25 cellular contexts compared by ENCODE assay signal in the genomic region with DNA sequence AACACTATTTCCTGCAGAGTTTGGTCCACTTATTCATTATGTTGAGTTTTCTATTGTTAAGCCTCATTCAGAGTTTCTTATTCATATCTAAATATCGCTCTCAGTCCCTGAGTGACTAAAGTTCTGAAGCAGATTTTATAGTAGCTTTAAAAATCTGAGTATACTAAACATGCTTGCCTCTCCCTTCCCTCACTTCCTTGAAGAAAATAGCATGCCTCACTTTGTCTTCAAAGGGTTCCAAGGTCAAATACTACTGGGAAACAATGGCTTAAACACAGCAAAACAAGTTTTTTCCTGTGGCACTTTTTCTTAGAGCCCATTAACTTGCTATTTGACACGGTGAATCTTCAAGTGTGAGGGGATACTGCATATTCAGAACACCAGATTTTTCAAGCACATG. TPM values are rescaled to one million over a fixed set of nuclear protein-coding genes. Genes with fewer than 3 reads are reported as not detected.
"Had no signal": no experiment of that assay in that cellular context is flagged by ENCODE, and none has a peak within 500 bp of the region (broad histone marks: within the 10 kb centered on the region; RNA-seq: fewer than 3 reads in every experiment).

No MANE protein-coding gene starts in this region.

- H2AFZ ChIP-seq: PC-9 had no signal

- H3K4me3 Mint-ChIP-seq: activated CD4-positive, alpha-beta memory T cell treated with anti-CD3 and anti-CD28 coated beads for 36 hours; activated CD4-positive, alpha-beta T cell treated with anti-CD3 and anti-CD28 coated beads, Interleukin-2, amount 10 ng/mL, durations not matched to agents 7 days and 5 days; activated naive CD8-positive, alpha-beta T cell treated with anti-CD3 and anti-CD28 coated beads, Interleukin-2, amount 50 U/mL, for 24 hours; activated T-cell treated with anti-CD3 and anti-CD28 coated beads, Interleukin-2, amount 50 U/mL, for 4 hours; T-helper 1 cell treated with Interleukin-12 subunit alpha and Interleukin-12 subunit beta and Interleukin-4 antibody, amounts not matched to agents 30 μg/mL and 1 μg/mL, for 36 hours had no signal

- H3K4me3 ChIP-seq: ascending aorta, body of pancreas, PC-9 had no signal

- ATAC-seq: activated naive CD4-positive, alpha-beta T cell treated with anti-CD3 and anti-CD28 coated beads, Interleukin-2, amount 50 U/mL, for 72 hours; activated naive CD8-positive, alpha-beta T cell treated with anti-CD3 and anti-CD28 coated beads, Interleukin-2, amount 50 U/mL, for 24 hours; activated T-cell treated with anti-CD3 and anti-CD28 coated beads, Interleukin-2, amount 50 U/mL, for 4 hours; body of pancreas had no signal

- H3K4me1 Mint-ChIP-seq: activated CD4-positive, alpha-beta T cell treated with anti-CD3 and anti-CD28 coated beads, Interleukin-2, amount 10 ng/mL, durations not matched to agents 7 days and 5 days had no signal

- H3K36me3 Mint-ChIP-seq: activated CD4-positive, alpha-beta memory T cell treated with anti-CD3 and anti-CD28 coated beads for 36 hours; activated naive CD4-positive, alpha-beta T cell treated with anti-CD3 and anti-CD28 coated beads, Interleukin-2, amount 50 U/mL, for 72 hours had no signal

- H3K4me1 ChIP-seq: ascending aorta, body of pancreas had no signal

- H3K27ac Mint-ChIP-seq: activated CD4-positive, alpha-beta memory T cell treated with anti-CD3 and anti-CD28 coated beads for 36 hours; activated CD4-positive, alpha-beta T cell treated with anti-CD3 and anti-CD28 coated beads, Interleukin-2, amount 10 ng/mL, durations not matched to agents 7 days and 5 days; activated naive CD4-positive, alpha-beta T cell treated with anti-CD3 and anti-CD28 coated beads, Interleukin-2, amount 50 U/mL, for 72 hours; activated naive CD8-positive, alpha-beta T cell treated with anti-CD3 and anti-CD28 coated beads, Interleukin-2, amount 50 U/mL, for 24 hours; T-helper 1 cell treated with Interleukin-12 subunit alpha and Interleukin-12 subunit beta and Interleukin-4 antibody, amounts not matched to agents 30 μg/mL and 1 μg/mL, for 36 hours had no signal

- H3K27ac ChIP-seq: ascending aorta, body of pancreas, PC-9, VCaP had no signal

- H3K36me3 ChIP-seq: ascending aorta had no signal

- H3K27me3 ChIP-seq: ascending aorta, body of pancreas had no signal

- H3K9me3 ChIP-seq: ascending aorta, body of pancreas had no signal

- DNase-seq: activated CD4-positive, alpha-beta memory T cell treated with anti-CD3 and anti-CD28 coated beads for 36 hours; activated CD4-positive, alpha-beta T cell treated with anti-CD3 and anti-CD28 coated beads, Interleukin-2, amount 10 ng/mL, durations not matched to agents 7 days and 5 days; activated CD4-positive, CD25-positive, alpha-beta regulatory T cell; activated CD8-positive, alpha-beta memory T cell treated with anti-CD3 and anti-CD28 coated beads for 24 hours; activated effector memory CD4-positive, alpha-beta T cell treated with anti-CD3 and anti-CD28 coated beads, Interleukin-2, amount 50 U/mL, for 16 hours; activated naive CD4-positive, alpha-beta T cell treated with Interleukin-2 at 50 U/mL for 16 hours; activated naive CD8-positive, alpha-beta T cell treated with anti-CD3 and anti-CD28 coated beads, Interleukin-2, amount 50 U/mL, for 24 hours; activated T-cell treated with anti-CD3 and anti-CD28 coated beads, Interleukin-2, amount 50 U/mL, for 4 hours; amniotic stem cell; body of pancreas; Kasumi-1; KBM-7; NCI-H1105 treated with DMSO at 0.1 percent for 48 hours; NCI-H1436 treated with DMSO at 0.1 percent for 48 hours; NCI-H187; NCI-H2081 treated with DMSO at 0.1 percent for 48 hours; NCI-H446; NCI-H524; PC-9; SHP77 treated with DMSO at 0.1 percent for 48 hours; T-helper 9 cell had no signal

- H3K9me3 Mint-ChIP-seq: activated CD4-positive, alpha-beta memory T cell treated with anti-CD3 and anti-CD28 coated beads for 36 hours; activated CD4-positive, alpha-beta T cell treated with anti-CD3 and anti-CD28 coated beads, Interleukin-2, amount 10 ng/mL, durations not matched to agents 7 days and 5 days; activated naive CD4-positive, alpha-beta T cell treated with anti-CD3 and anti-CD28 coated beads, Interleukin-2, amount 50 U/mL, for 72 hours; activated naive CD8-positive, alpha-beta T cell treated with anti-CD3 and anti-CD28 coated beads, Interleukin-2, amount 50 U/mL, for 24 hours; activated T-cell treated with anti-CD3 and anti-CD28 coated beads, Interleukin-2, amount 50 U/mL, for 4 hours; T-helper 1 cell treated with Interleukin-12 subunit alpha and Interleukin-12 subunit beta and Interleukin-4 antibody, amounts not matched to agents 30 μg/mL and 1 μg/mL, for 36 hours had no signal

- H3K4me2 ChIP-seq: PC-9 had no signal

RNA-seq across cellular contexts. Expression of a gene that starts 41.1 kb away (rescaled TPM):
- total RNA-seq: activated CD4-positive, alpha-beta memory T cell treated with anti-CD3 and anti-CD28 coated beads for 36 hours; activated CD4-positive, alpha-beta T cell treated with anti-CD3 and anti-CD28 coated beads, Interleukin-2, amount 10 ng/mL, durations not matched to agents 7 days and 5 days had no signal
